ENCODE assay signal across 8 cellular contexts in the genomic region with DNA sequence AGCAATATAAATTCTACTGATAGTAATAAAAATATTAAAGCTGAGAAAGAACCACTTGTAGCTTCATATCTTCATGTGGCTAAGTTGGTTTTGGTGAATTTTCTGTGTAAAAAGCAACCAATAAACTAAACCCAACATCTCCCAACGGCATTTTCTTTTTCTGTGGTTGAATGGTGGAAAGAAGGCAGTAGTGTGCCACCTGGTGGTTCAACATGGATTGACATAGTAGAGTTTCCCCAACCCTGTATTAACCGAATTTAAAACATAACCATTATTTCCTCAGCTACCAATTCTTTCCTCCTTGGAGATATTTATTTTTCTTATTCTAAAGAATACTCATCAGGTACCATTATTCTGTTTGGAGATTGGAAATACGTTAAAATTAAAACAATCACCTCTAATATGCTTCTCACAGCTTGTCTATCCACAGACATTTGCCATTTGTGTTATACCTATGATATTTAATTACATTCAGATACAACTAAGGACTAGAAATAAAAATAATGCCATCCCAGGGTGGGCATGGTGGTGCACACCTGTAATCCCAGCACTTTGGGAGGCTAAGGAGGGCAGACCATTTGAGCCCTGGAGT.
DNase-seq lines count a peak whose midpoint lies in the region; ATAC-seq lines count a peak whose summit lies in the region.

No MANE protein-coding gene starts in this region.

- H3K27ac Mint-ChIP-seq in activated CD4-positive, alpha-beta T cell treated with anti-CD3 and anti-CD28 coated beads, Interleukin-2, amount 10 ng/mL, durations not matched to agents 24 days and 14 days = no peak overlapping the region

- DNase-seq in AG08396 (ENCODE audit: low spot score) = peak; percentile 53
- DNase-seq in GM04504 (ENCODE audit: low read depth) = peak; percentile 19
- DNase-seq in NCI-H2029 treated with DMSO at 0.1 percent for 48 hours (lab: John Stamatoyannopoulos, UW) = peak; percentile 84
- peak; percentile 77 for DNase-seq in activated CD4-positive, alpha-beta T cell treated with anti-CD3 and anti-CD28 coated beads, Interleukin-2, amount 10 ng/mL, durations not matched to agents 24 days and 14 days
- DNase-seq in fibroblast of the conjunctiva (ENCODE audit: low read depth) = peak; percentile 34
- peak; percentile 59 for DNase-seq in pons (ENCODE audit: low spot score)
- no peak for DNase-seq in islet precursor cell

- no peaks in the 10 kb centered on the region for H3K9me3 Mint-ChIP-seq in activated CD4-positive, alpha-beta T cell treated with anti-CD3 and anti-CD28 coated beads, Interleukin-2, amount 10 ng/mL, durations not matched to agents 24 days and 14 days

- intact Hi-C loops in activated CD4-positive, alpha-beta T cell treated with anti-CD3 and anti-CD28 coated beads, Interleukin-2, amount 10 ng/mL, durations not matched to agents 24 days and 14 days (cut with micrococcal nuclease) = loop anchor here (1.0 to 2.0 kb wide), 2 partner anchors 88 to 155 kb away; a partner anchor contains a TSS

- peaks cover 2% of the 10 kb centered on the region for H3K27me3 Mint-ChIP-seq in activated CD4-positive, alpha-beta T cell treated with anti-CD3 and anti-CD28 coated beads, Interleukin-2, amount 10 ng/mL, durations not matched to agents 24 days and 14 days

- H3K36me3 Mint-ChIP-seq in activated CD4-positive, alpha-beta T cell treated with anti-CD3 and anti-CD28 coated beads, Interleukin-2, amount 10 ng/mL, durations not matched to agents 24 days and 14 days (ENCODE audit: low read depth) = no peaks in the 10 kb centered on the region

- H3K4me1 Mint-ChIP-seq in activated CD4-positive, alpha-beta T cell treated with anti-CD3 and anti-CD28 coated beads, Interleukin-2, amount 10 ng/mL, durations not matched to agents 24 days and 14 days = no peaks in the 10 kb centered on the region

- peak; percentile 70 for ATAC-seq in HG02763 (IDR thresholded peaks at IDR 0.05; ENCODE audit: unreplicated experiment)

- no peak overlapping the region for H3K4me3 Mint-ChIP-seq in activated CD4-positive, alpha-beta T cell treated with anti-CD3 and anti-CD28 coated beads, Interleukin-2, amount 10 ng/mL, durations not matched to agents 24 days and 14 days
